Comparison of ENCODE assay signal across 15 cellular contexts in genomic region chr10:70759769-70760168, GRCh38. TPM values are rescaled to one million over a fixed set of nuclear protein-coding genes. Genes with fewer than 3 reads are reported as not detected.
DNase-seq lines count a peak whose midpoint lies in the region; ATAC-seq and TF ChIP-seq lines count a peak whose summit lies in the region.
"Had no signal": no experiment of that assay in that cellular context is flagged by ENCODE, and none has a peak within 500 bp of the region (broad histone marks: within the 10 kb centered on the region; RNA-seq: fewer than 3 reads in every experiment).

No MANE protein-coding gene starts in this region.

- H3K27me3 Mint-ChIP-seq in CD14-positive monocyte (ENCODE audit: low read depth in 3 of 3) (peaks cover 0 to 4% (median 2%) of the 10 kb centered on the region in 3 donors), H9 (ENCODE audit: low read depth) (no peaks in the 10 kb centered on the region)
- H3K27me3 Mint-ChIP-seq in activated CD4-positive, alpha-beta memory T cell treated with anti-CD3 and anti-CD28 coated beads for 36 hours, result peaks cover 2% of the 10 kb centered on the region

- H3K23me2 ChIP-seq in H9 (ENCODE audit: insufficient read length, low read depth, low read length, poor library complexity, severe bottlenecking), result no peaks in the 10 kb centered on the region

- H4K20me1 ChIP-seq in H9 (ENCODE audit: control insufficient read depth, insufficient read depth, insufficient read length) (no peaks in the 10 kb centered on the region), PC-3 (ENCODE audit: low read length) (no peaks in the 10 kb centered on the region)

- H4K8ac ChIP-seq in H9 (replicated peaks; ENCODE audit: insufficient read length, low read depth, low read length), result no peak overlapping the region

- H2AFZ ChIP-seq in H9 (ENCODE audit: low read length) (no peak overlapping the region), PC-3 (ENCODE audit: low read length) (no peak overlapping the region)
- H2AFZ ChIP-seq: hepatocyte had no signal

- 0 out of 2 replicates have a peak overlapping the region, but pooled peaks have one; percentile 46 for H3K14ac ChIP-seq in H9 (ENCODE audit: insufficient read depth, low read length)

- H3K4me2 ChIP-seq in H9 (ENCODE audit: insufficient read depth, insufficient read length, low read length) (no peak overlapping the region), PC-3 (ENCODE audit: low read length) (no peak overlapping the region)
- H3K4me2 ChIP-seq: hepatocyte had no signal

- TF ChIP-seq CTCF in CD14-positive monocyte (IDR thresholded peaks at IDR 0.05), result no peak
- TF ChIP-seq CTCF in H9 (conservative IDR thresholded peaks at IDR 0.05), result no peak
- TF ChIP-seq CTCF in PC-3 (conservative IDR thresholded peaks at IDR 0.05; ENCODE audit: low read depth, low read length), result no peak
- TF ChIP-seq CTCF in fibroblast of mammary gland (conservative IDR thresholded peaks at IDR 0.05; ENCODE audit: control insufficient read depth, insufficient read depth, low read depth, low read length), result no peak

- no peaks in the 10 kb centered on the region for H3K36me3 ChIP-seq in PC-3 (ENCODE audit: low read depth, low read length)
- H3K36me3 ChIP-seq: cardiac muscle cell, suprapubic skin had no signal

- no peaks in the 10 kb centered on the region for H3K79me1 ChIP-seq in H9 (ENCODE audit: insufficient read depth, low read depth, low read length, poor library complexity, severe bottlenecking)

- H3K4me3 Mint-ChIP-seq in CD14-positive monocyte, result no peak overlapping the region
- H3K4me3 Mint-ChIP-seq in H9, result no peak overlapping the region
- no peak overlapping the region for H3K4me3 Mint-ChIP-seq in activated CD4-positive, alpha-beta memory T cell treated with anti-CD3 and anti-CD28 coated beads for 36 hours
- H3K4me3 Mint-ChIP-seq: activated naive CD4-positive, alpha-beta T cell treated with anti-CD3 and anti-CD28 coated beads for 36 hours; IgD-negative memory B cell; nephron progenitor cell had no signal

- no peak overlapping the region for H4K91ac ChIP-seq in H9 (ENCODE audit: insufficient read length, low read depth, low read length)

- no CpG with 5 or more reads among the region's 7 CpGs for WGBS in H9 (ENCODE audit: extremely low coverage, insufficient read length, low lambda C conversion rate)

- H3K36me3 Mint-ChIP-seq in CD14-positive monocyte (no peaks in the 10 kb centered on the region), H9 (ENCODE audit: insufficient read depth in 1 of 3, low read depth in 3 of 3) (no peaks in the 10 kb centered on the region)
- no peaks in the 10 kb centered on the region for H3K36me3 Mint-ChIP-seq in activated CD4-positive, alpha-beta memory T cell treated with anti-CD3 and anti-CD28 coated beads for 36 hours
- H3K36me3 Mint-ChIP-seq: IgD-negative memory B cell had no signal

- no peak overlapping the region for H3K18ac ChIP-seq in H9 (ENCODE audit: insufficient read length, low read depth, low read length)

- no peak overlapping the region for H3K9ac ChIP-seq in H9 (ENCODE audit: extremely low read depth, insufficient read length, low read length)
- no peak overlapping the region for H3K9ac ChIP-seq in PC-3 (ENCODE audit: low read length)

- no peak overlapping the region for H3K4ac ChIP-seq in H9 (ENCODE audit: low read depth, low read length)

- no peak overlapping the region for H3K4me3 ChIP-seq in PC-3 (ENCODE audit: low read length)
- H3K4me3 ChIP-seq in fibroblast of mammary gland (ENCODE audit: control insufficient read depth, low read depth, low read length), result no peak overlapping the region
- H3K4me3 ChIP-seq: cardiac muscle cell, hepatocyte, suprapubic skin had no signal

- no peak overlapping the region for H4K5ac ChIP-seq in H9 (ENCODE audit: insufficient read length, low read depth, low read length)

- H2AK5ac ChIP-seq in H9 (ENCODE audit: insufficient read length, low read length), result no peak overlapping the region

- no peaks in the 10 kb centered on the region for H3K9me3 Mint-ChIP-seq in CD14-positive monocyte
- no peaks in the 10 kb centered on the region; a peak in 2 of 5 replicates for H3K9me3 Mint-ChIP-seq in H9
- no peaks in the 10 kb centered on the region for H3K9me3 Mint-ChIP-seq in activated CD4-positive, alpha-beta memory T cell treated with anti-CD3 and anti-CD28 coated beads for 36 hours
- H3K9me3 Mint-ChIP-seq: activated naive CD4-positive, alpha-beta T cell treated with anti-CD3 and anti-CD28 coated beads for 36 hours; IgD-negative memory B cell; nephron progenitor cell had no signal

- no peak overlapping the region for H2BK20ac ChIP-seq in H9 (ENCODE audit: low read depth, low read length, poor library complexity, severe bottlenecking)

- no peak overlapping the region for H3T11ph ChIP-seq in H9 (ENCODE audit: low read length)

- intact Hi-C loops in CD14-positive monocyte (cut with micrococcal nuclease), result loop anchor here (1.0 to 2.0 kb wide), 2 partner anchors 209 kb away; no protein-coding TSS in a partner anchor
- intact Hi-C loops in PC-3 (cut with micrococcal nuclease), result loop anchor here (1.0 kb wide), 4 partner anchors 140 to 298 kb away; no protein-coding TSS in a partner anchor
- intact Hi-C loops in activated CD4-positive, alpha-beta memory T cell treated with anti-CD3 and anti-CD28 coated beads for 36 hours (cut with micrococcal nuclease), result loop anchor here (1.0 to 2.0 kb wide), 3 partner anchors 200 to 299 kb away; no protein-coding TSS in a partner anchor

- H3K4me1 Mint-ChIP-seq in CD14-positive monocyte (peaks cover 21% of the 10 kb centered on the region), H9 (peaks cover 25 to 30% of the 10 kb centered on the region in 2 experiments)
- H3K4me1 Mint-ChIP-seq in activated CD4-positive, alpha-beta memory T cell treated with anti-CD3 and anti-CD28 coated beads for 36 hours (ENCODE audit: low read depth), result peaks cover 7% of the 10 kb centered on the region
- H3K4me1 Mint-ChIP-seq: IgD-negative memory B cell had no signal

- H2BK12ac ChIP-seq in H9 (ENCODE audit: insufficient read length, low read depth, low read length), result no peak overlapping the region

- H2BK120ac ChIP-seq in H9 (ENCODE audit: low read depth, low read length, poor library complexity, severe bottlenecking), result no peak overlapping the region

- H3K27me3 ChIP-seq in H9 (ENCODE audit: insufficient read depth, low read length) (no peaks in the 10 kb centered on the region), PC-3 (ENCODE audit: low read length) (no peaks in the 10 kb centered on the region)
- H3K27me3 ChIP-seq: cardiac muscle cell, hepatocyte had no signal

- no peaks in the 10 kb centered on the region for H3K4me1 ChIP-seq in H9 (ENCODE audit: insufficient read depth, low read length)
- H3K4me1 ChIP-seq in PC-3 (ENCODE audit: insufficient read depth, low read length), result peaks cover 8% of the 10 kb centered on the region

- no peaks in the 10 kb centered on the region for H3F3A ChIP-seq in PC-3 (ENCODE audit: low read length, unreplicated experiment)

- H3K27ac Mint-ChIP-seq in CD14-positive monocyte (peak overlapping the region in 1 of 7 donors; percentile 26), H9 (no peak overlapping the region)
- H3K27ac Mint-ChIP-seq in activated CD4-positive, alpha-beta memory T cell treated with anti-CD3 and anti-CD28 coated beads for 36 hours, result no peak overlapping the region
- H3K27ac Mint-ChIP-seq: activated naive CD4-positive, alpha-beta T cell treated with anti-CD3 and anti-CD28 coated beads for 36 hours; IgD-negative memory B cell; nephron progenitor cell had no signal

- DNase-seq in CD14-positive monocyte (ENCODE audit: low spot score) (peak; percentile 52), H9 (no peak), PC-3 (no peak), fibroblast of mammary gland (ENCODE audit: low read depth) (peak; percentile 38)
- DNase-seq in activated CD4-positive, alpha-beta memory T cell treated with anti-CD3 and anti-CD28 coated beads for 36 hours, result no peak
- no peak for DNase-seq in activated CD8-positive, alpha-beta memory T cell treated with anti-CD3 and anti-CD28 coated beads, Interleukin-2, amount 50 U/mL, for 4 hours

- no peak overlapping the region for H2BK5ac ChIP-seq in H9 (ENCODE audit: insufficient read length, low read length)

- H3K9me3 ChIP-seq in H9 (ENCODE audit: control insufficient read depth, low read depth, low read length), result no peaks in the 10 kb centered on the region
- H3K9me3 ChIP-seq in PC-3 (ENCODE audit: low read length), result no peaks in the 10 kb centered on the region
- H3K9me3 ChIP-seq: suprapubic skin had no signal

- H3K56ac ChIP-seq in H9 (ENCODE audit: insufficient read length, low read depth, low read length), result no peak overlapping the region

- CTCF ChIA-PET in PC-3 (lab: Charles Lee), result interaction anchor here (0.6 to 1.5 kb wide), 2 partner anchors 57 to 162 kb away, joined by 5 to 17 read pairs; no protein-coding TSS in a partner anchor
- CTCF ChIA-PET in activated CD4-positive, alpha-beta memory T cell treated with anti-CD3 and anti-CD28 coated beads for 36 hours (lab: Charles Lee), result interaction anchor here (0.8 to 6.1 kb wide), 10 partner anchors 10 to 298 kb away, joined by 3 to 85 read pairs (median 6); no protein-coding TSS in a partner anchor

- H3K27ac ChIP-seq in H9 (ENCODE audit: insufficient read length, low read depth, low read length) (no peak overlapping the region), PC-3 (ENCODE audit: low read length) (no peak overlapping the region)
- H3K27ac ChIP-seq: cardiac muscle cell, hepatocyte, suprapubic skin had no signal

- POLR2A ChIA-PET in PC-3 (lab: Charles Lee; ENCODE audit: unreplicated experiment), result no interaction called here
- POLR2A ChIA-PET in activated CD4-positive, alpha-beta memory T cell treated with anti-CD3 and anti-CD28 coated beads for 36 hours (lab: Charles Lee), result no interaction called here

- no peaks in the 10 kb centered on the region for H3K9me2 ChIP-seq in PC-3 (replicated peaks; ENCODE audit: low read length)

- no peak overlapping the region for H2BK15ac ChIP-seq in H9 (ENCODE audit: low read depth, low read length)

- H3K23ac ChIP-seq in H9 (ENCODE audit: insufficient read length, low read depth, low read length), result no peak overlapping the region

- no TSS peak for BruUV-seq in PC-3 (replicated peaks; lab: Mats Ljungman, UMichigan)

- H3K79me2 ChIP-seq in H9 (ENCODE audit: insufficient read depth, low read length) (no peaks in the 10 kb centered on the region), PC-3 (ENCODE audit: low read length) (no peaks in the 10 kb centered on the region)
- H3K79me2 ChIP-seq: hepatocyte had no signal

- ATAC-seq in PC-3, result peak; percentile 7; the same call in 1 of the 2 replicates
- no peak for ATAC-seq in GM18519 (IDR thresholded peaks at IDR 0.05; ENCODE audit: low FRiP score, unreplicated experiment)

RNA-seq across cellular contexts. Expression of gene TBATA, which starts 25.4 kb away (rescaled TPM):
- not detected for polyA plus RNA-seq in CD14-positive monocyte
- total RNA-seq in H9 (2021), result not detected in 2 replicates
- not detected in 2 replicates for total RNA-seq in PC-3 (2014; rRNA removed)
- not detected for total RNA-seq in activated CD4-positive, alpha-beta memory T cell treated with anti-CD3 and anti-CD28 coated beads for 36 hours
- total RNA-seq: activated naive CD4-positive, alpha-beta T cell treated with anti-CD3 and anti-CD28 coated beads for 36 hours; cardiac muscle cell; hepatocyte; liver; skeletal muscle tissue had no signal
- polyA plus RNA-seq: cardiac muscle cell, hepatocyte, IgD-negative memory B cell, liver had no signal

RNA-seq across cellular contexts. Expression of gene SGPL1, which starts 56.0 kb away (rescaled TPM):
- 10 to 100 TPM; 26.1 to 26.8 TPM for polyA plus RNA-seq in CD14-positive monocyte
- total RNA-seq in H9 (2021), result 52.6 and 60.8 TPM in 2 replicates
- total RNA-seq in PC-3 (2014; rRNA removed), result 77.6 and 101 TPM in 2 replicates
- total RNA-seq in activated CD4-positive, alpha-beta memory T cell treated with anti-CD3 and anti-CD28 coated beads for 36 hours, result 10 to 100 TPM; 65.6 to 67.0 TPM

Comparison
In these comparisons a context has a peak if more than half of its experiments do, and no peak if none do; other contexts are left out.
1. DNase-seq: peak in CD14-positive monocyte (single experiment) and fibroblast of mammary gland (single experiment); none in H9 (single experiment), PC-3 (single experiment), activated CD4-positive, alpha-beta memory T cell treated with anti-CD3 and anti-CD28 coated beads for 36 hours (single experiment) and activated CD8-positive, alpha-beta memory T cell treated with anti-CD3 and anti-CD28 coated beads, Interleukin-2, amount 50 U/mL, for 4 hours (single experiment).